In the genomic region with DNA sequence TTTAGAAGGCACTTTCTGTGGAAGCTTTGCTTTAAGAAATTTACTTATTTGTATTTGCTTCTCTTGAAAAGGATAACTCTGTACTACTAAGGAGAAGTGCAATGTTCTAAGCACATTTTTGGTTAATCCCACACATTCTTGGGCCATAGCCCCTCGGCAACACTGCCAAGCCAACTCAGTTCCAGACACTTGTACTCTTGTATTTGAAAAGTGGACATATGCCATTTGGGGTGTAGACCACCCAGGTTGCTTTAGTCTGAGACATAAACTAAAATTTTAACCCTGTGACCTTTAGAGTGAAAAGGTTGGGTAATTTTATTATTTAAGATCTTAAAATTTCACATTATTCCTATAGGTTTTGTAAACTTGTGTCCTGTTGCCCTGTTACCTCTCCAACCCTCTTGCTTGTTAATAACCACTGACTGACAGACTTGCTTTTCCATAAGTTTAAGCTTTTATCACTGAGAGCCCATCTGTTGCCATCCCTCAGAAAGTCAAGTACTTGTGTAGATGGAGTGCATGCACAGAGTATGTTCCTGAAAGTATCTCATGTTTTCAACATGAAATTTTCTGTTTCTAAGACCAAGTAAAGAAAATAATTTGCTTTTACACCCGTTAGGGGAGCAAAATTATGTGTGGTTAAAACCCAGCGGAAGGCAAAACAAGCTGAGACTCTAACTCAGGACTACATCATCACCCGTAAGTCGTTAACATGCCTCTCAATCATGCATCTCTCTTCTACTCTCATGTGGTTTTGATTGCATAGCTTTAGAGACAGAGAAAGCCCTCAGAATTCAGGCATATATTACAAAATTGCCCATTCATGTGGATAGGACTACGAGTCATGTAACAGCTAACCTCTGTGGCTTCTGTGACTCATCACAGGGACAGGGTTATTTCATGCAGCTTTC, we compare ENCODE assay signal across 8 cellular contexts.
DNase-seq lines count a peak whose midpoint lies in the region; TF ChIP-seq lines count a peak whose summit lies in the region.

No MANE protein-coding gene starts in this region.

- dilution Hi-C loops in mammary epithelial cell (cut with HindIII; ENCODE audit: low sequenced_read_pairs): no loop called here

- peak overlapping the region; percentile 33 for H2AFZ ChIP-seq in mammary epithelial cell (ENCODE audit: low read depth, low read length)

- intact Hi-C loops in mammary epithelial cell (cut with micrococcal nuclease) (loop anchor here (2.0 kb wide), 1 partner anchor 114 kb away; no protein-coding TSS in a partner anchor), esophagus squamous epithelium (cut with DNase I) (no loop called here)

- H3K4me2 ChIP-seq in mammary epithelial cell (ENCODE audit: insufficient read depth, low read depth, low read length): peak overlapping the region; percentile 60

- H3K9me3 Mint-ChIP-seq in HFFc6: no peaks in the 10 kb centered on the region

- H3K9ac ChIP-seq in mammary epithelial cell (ENCODE audit: insufficient read depth, low read length): no peak overlapping the region

- H3K27ac ChIP-seq in mammary epithelial cell (ENCODE audit: insufficient read depth, low read depth, low read length): peak overlapping the region; percentile 53
- no peak overlapping the region for H3K27ac ChIP-seq in esophagus squamous epithelium

- no peak for TF ChIP-seq POLR2A in esophagus squamous epithelium (IDR thresholded peaks at IDR 0.05)

- H3K4me3 ChIP-seq in mammary epithelial cell (replicated peaks in 1 of 3; ENCODE audit: insufficient read depth in 1 of 3, low read depth in 2 of 3, low read length in 3 of 3) (no peak overlapping the region), esophagus squamous epithelium (no peak overlapping the region)

- peak overlapping the region; percentile 40 for H3K4me3 Mint-ChIP-seq in HFFc6

- H3K36me3 Mint-ChIP-seq in HFFc6 (ENCODE audit: low read depth): peaks cover 15% of the 10 kb centered on the region; the same call in 1 of the 2 replicates

- H3K4me1 ChIP-seq in mammary epithelial cell (ENCODE audit: insufficient read depth, low read length) (peaks cover 21% of the 10 kb centered on the region), esophagus squamous epithelium (peaks cover 0 to 7% (median 6%) of the 10 kb centered on the region in 3 donors)

- H4K20me1 ChIP-seq in mammary epithelial cell (ENCODE audit: insufficient read depth, low read length): no peaks in the 10 kb centered on the region

- WGBS in mammary epithelial cell (ENCODE audit: low coverage, missing lambda C conversion rate): 18% methylated on average over 6 of the region's 6 CpGs
- 62 to 65% methylated on average over 6 of the region's 6 CpGs for WGBS in esophagus squamous epithelium, 2 donors

- no peaks in the 10 kb centered on the region for H3K27me3 Mint-ChIP-seq in HFFc6 (ENCODE audit: insufficient read depth)

- H3K4me1 Mint-ChIP-seq in HFFc6 (ENCODE audit: low read depth): peaks cover 83% of the 10 kb centered on the region

- H3K79me2 ChIP-seq in mammary epithelial cell (ENCODE audit: insufficient read depth, low read length): no peaks in the 10 kb centered on the region

- CTCF ChIA-PET in mammary epithelial cell (lab: Charles Lee; ENCODE audit: low non-redundant PET): interaction anchor here (0.7 kb wide), 1 partner anchor 228 kb away, joined by 6 read pairs; no protein-coding TSS in a partner anchor

- TF ChIP-seq CTCF in HFFc6 (IDR thresholded peaks at IDR 0.05) (no peak), mammary epithelial cell (conservative IDR thresholded peaks at IDR 0.05 in 1 of 2, IDR thresholded peaks at IDR 0.05 in 1 of 2; ENCODE audit: extremely low read depth in 1 of 2, insufficient read depth in 1 of 2, low read depth in 1 of 2, low read length in 2 of 2) (no peak), esophagus squamous epithelium (IDR thresholded peaks at IDR 0.05) (no peak)

- H3K36me3 ChIP-seq in mammary epithelial cell (ENCODE audit: insufficient read depth, low read length) (peaks cover 2% of the 10 kb centered on the region), esophagus squamous epithelium (peaks cover 0 to 40% (median 3%) of the 10 kb centered on the region in 3 donors)

- BruUV-seq in mammary epithelial cell (replicated peaks; lab: Mats Ljungman, UMichigan): no TSS peak

- in situ Hi-C loops in mammary epithelial cell (cut with MboI; ENCODE audit: low sequenced_read_pairs in 2 of 2): no loop called here

- H3K9me3 ChIP-seq in mammary epithelial cell (replicated peaks; ENCODE audit: insufficient read depth, low read length): no peaks in the 10 kb centered on the region
- no peaks in the 10 kb centered on the region for H3K9me3 ChIP-seq in esophagus squamous epithelium

- H3K27ac Mint-ChIP-seq in HFFc6: peak overlapping the region; percentile 78

- no peaks in the 10 kb centered on the region for H3K27me3 ChIP-seq in mammary epithelial cell (ENCODE audit: insufficient read depth, low read length)
- no peaks in the 10 kb centered on the region for H3K27me3 ChIP-seq in esophagus squamous epithelium

- DNase-seq in NCI-H2171 treated with DMSO at 0.1 percent for 48 hours (lab: John Stamatoyannopoulos, UW) (peak; percentile 57), NCI-H2171 (lab: John Stamatoyannopoulos, UW) (no peak), HFFc6 (peak; percentile 92), NCI-H226 (peak; percentile 88), mammary epithelial cell (peak; percentile 96), esophagus squamous epithelium (lab: John Stamatoyannopoulos, UW) (no peak), superior temporal gyrus (ENCODE audit: extremely low spot score) (no peak)
- DNase-seq in stimulated activated CD8-positive, alpha-beta memory T cell treated with anti-CD3 and anti-CD28 coated beads, Interleukin-15, amount 100 ng/mL, for 48 hours (ENCODE audit: low read depth in 2 of 2): peak; percentile 24 to 35

Comparison
In these comparisons a context has a peak if more than half of its experiments do, and no peak if none do; other contexts are left out.
1. DNase-seq: peak in NCI-H2171 treated with DMSO at 0.1 percent for 48 hours (single experiment), HFFc6 (single experiment), NCI-H226 (single experiment), mammary epithelial cell (single experiment) and stimulated activated CD8-positive, alpha-beta memory T cell treated with anti-CD3 and anti-CD28 coated beads, Interleukin-15, amount 100 ng/mL, for 48 hours (2 of 2); none in NCI-H2171 (single experiment), esophagus squamous epithelium (single experiment) and superior temporal gyrus (single experiment).